Comparison of ENCODE assay signal across 4 cellular contexts in genomic region chr12:25278274-25278673, GRCh38.
TF ChIP-seq lines count a peak whose summit lies in the region.

No MANE protein-coding gene starts in this region.

TF ChIP-seq in HepG2, 621 proteins besides CTCF, POLR2A, EP300 and RAD21:
- TF ChIP-seq ZSCAN20 (CRISPR knock-in tag; IDR thresholded peaks at IDR 0.05; ENCODE audit: borderline replicate concordance) = no peak
- TF ChIP-seq ATAD3A (CRISPR knock-in tag; IDR thresholded peaks at IDR 0.05) = no peak
- TF ChIP-seq MAFF (IDR thresholded peaks at IDR 0.05; ENCODE audit: low read depth, low read length) = peak; percentile 87
- no peak for TF ChIP-seq JUND (CRISPR knock-in tag; IDR thresholded peaks at IDR 0.05)
- no peak for TF ChIP-seq ZNF597 (CRISPR knock-in tag; IDR thresholded peaks at IDR 0.05)
- TF ChIP-seq THAP7 (CRISPR knock-in tag; IDR thresholded peaks at IDR 0.05) = no peak
- TF ChIP-seq MAFK (conservative IDR thresholded peaks at IDR 0.05 in 1 of 2, IDR thresholded peaks at IDR 0.05 in 1 of 2; ENCODE audit: low read length in 2 of 2) = peak; percentile 85 to 93

TF ChIP-seq in IMR-90, 13 proteins besides CTCF, POLR2A, EP300 and RAD21:
- TF ChIP-seq SMC3 (IDR thresholded peaks at IDR 0.05; ENCODE audit: low read depth, low read length) (no peak), MAFK (IDR thresholded peaks at IDR 0.05; ENCODE audit: low read depth, low read length) (peak; percentile 91), MXI1 (IDR thresholded peaks at IDR 0.05; ENCODE audit: borderline replicate concordance, low read depth, low read length) (no peak), CHD1 (IDR thresholded peaks at IDR 0.05; ENCODE audit: low read depth, low read length) (no peak), BHLHE40 (IDR thresholded peaks at IDR 0.05; ENCODE audit: low read depth, low read length) (no peak), CEBPB (IDR thresholded peaks at IDR 0.05; ENCODE audit: low read depth, low read length) (no peak)

TF ChIP-seq in K562, 482 proteins besides CTCF, POLR2A, EP300 and RAD21:
- TF ChIP-seq DACH1 (IDR thresholded peaks at IDR 0.05; ENCODE audit: partially characterized antibody) (no peak), ZNF239 (CRISPR knock-in tag; IDR thresholded peaks at IDR 0.05) (no peak), ZNF436 (CRISPR knock-in tag; IDR thresholded peaks at IDR 0.05) (no peak), MYC (IDR thresholded peaks at IDR 0.05; ENCODE audit: low read depth, low read length) (no peak), MYC (CRISPR knock-in tag; IDR thresholded peaks at IDR 0.05; ENCODE audit: borderline replicate concordance, low read depth) (no peak), ZFPM2 (CRISPR knock-in tag; IDR thresholded peaks at IDR 0.05) (no peak), SAP30 (IDR thresholded peaks at IDR 0.05; ENCODE audit: borderline replicate concordance, insufficient read depth, low read depth, low read length, poor library complexity, severe bottlenecking) (no peak), ZNF316 (IDR thresholded peaks at IDR 0.05) (peak; percentile 93), NR1H2 (CRISPR knock-in tag; IDR thresholded peaks at IDR 0.05) (no peak), ETV5 (CRISPR knock-in tag; IDR thresholded peaks at IDR 0.05; ENCODE audit: low read depth) (no peak), ZNF707 (CRISPR knock-in tag; conservative IDR thresholded peaks at IDR 0.05) (no peak), MAFK (IDR thresholded peaks at IDR 0.05; ENCODE audit: low read length) (peak; percentile 79), ZNF212 (CRISPR knock-in tag; IDR thresholded peaks at IDR 0.05) (no peak), C11orf30 (IDR thresholded peaks at IDR 0.05; ENCODE audit: low read depth) (peak; percentile 74), ARID2 (IDR thresholded peaks at IDR 0.05) (no peak), RFX5 (IDR thresholded peaks at IDR 0.05; ENCODE audit: low read depth, low read length) (no peak), MCM3 (IDR thresholded peaks at IDR 0.05) (no peak), PPARD (CRISPR knock-in tag; IDR thresholded peaks at IDR 0.05) (no peak), ASH1L (IDR thresholded peaks at IDR 0.05; ENCODE audit: borderline replicate concordance, low read depth, partially characterized antibody) (no peak), ZNF347 (CRISPR knock-in tag; IDR thresholded peaks at IDR 0.05; ENCODE audit: low read depth) (no peak), ZNF24 (IDR thresholded peaks at IDR 0.05) (no peak), MAFF (IDR thresholded peaks at IDR 0.05; ENCODE audit: low read length) (peak; percentile 75), CBFB (CRISPR knock-in tag; IDR thresholded peaks at IDR 0.05) (no peak), TFAP4 (CRISPR knock-in tag; IDR thresholded peaks at IDR 0.05; ENCODE audit: borderline replicate concordance) (no peak), ZNF143 (CRISPR knock-in tag; IDR thresholded peaks at IDR 0.05) (no peak), CBX1 (IDR thresholded peaks at IDR 0.05; ENCODE audit: low read depth) (no peak), MAFG (tag; conservative IDR thresholded peaks at IDR 0.05) (peak; percentile 79), ZNF165 (CRISPR knock-in tag; IDR thresholded peaks at IDR 0.05; ENCODE audit: borderline replicate concordance) (no peak), CBX3 (IDR thresholded peaks at IDR 0.05; ENCODE audit: borderline replicate concordance in 1 of 2, low read length in 2 of 2) (no peak), LEF1 (IDR thresholded peaks at IDR 0.05) (no peak), TAF9B (IDR thresholded peaks at IDR 0.05; ENCODE audit: partially characterized antibody) (no peak), ZBTB9 (CRISPR knock-in tag; IDR thresholded peaks at IDR 0.05) (no peak), WHSC1 (IDR thresholded peaks at IDR 0.05; ENCODE audit: low read length) (no peak)

TF ChIP-seq in H1, 55 proteins besides CTCF, POLR2A, EP300 and RAD21:
- TF ChIP-seq MAX (IDR thresholded peaks at IDR 0.05) (no peak), RXRA (IDR thresholded peaks at IDR 0.05; ENCODE audit: insufficient read depth, low read depth, low read length) (no peak), SIX5 (IDR thresholded peaks at IDR 0.05; ENCODE audit: low read depth, low read length) (no peak), MAFK (IDR thresholded peaks at IDR 0.05; ENCODE audit: low read depth, low read length) (peak; percentile 60)
